12 cellular contexts compared by ENCODE assay signal in the genomic region with DNA sequence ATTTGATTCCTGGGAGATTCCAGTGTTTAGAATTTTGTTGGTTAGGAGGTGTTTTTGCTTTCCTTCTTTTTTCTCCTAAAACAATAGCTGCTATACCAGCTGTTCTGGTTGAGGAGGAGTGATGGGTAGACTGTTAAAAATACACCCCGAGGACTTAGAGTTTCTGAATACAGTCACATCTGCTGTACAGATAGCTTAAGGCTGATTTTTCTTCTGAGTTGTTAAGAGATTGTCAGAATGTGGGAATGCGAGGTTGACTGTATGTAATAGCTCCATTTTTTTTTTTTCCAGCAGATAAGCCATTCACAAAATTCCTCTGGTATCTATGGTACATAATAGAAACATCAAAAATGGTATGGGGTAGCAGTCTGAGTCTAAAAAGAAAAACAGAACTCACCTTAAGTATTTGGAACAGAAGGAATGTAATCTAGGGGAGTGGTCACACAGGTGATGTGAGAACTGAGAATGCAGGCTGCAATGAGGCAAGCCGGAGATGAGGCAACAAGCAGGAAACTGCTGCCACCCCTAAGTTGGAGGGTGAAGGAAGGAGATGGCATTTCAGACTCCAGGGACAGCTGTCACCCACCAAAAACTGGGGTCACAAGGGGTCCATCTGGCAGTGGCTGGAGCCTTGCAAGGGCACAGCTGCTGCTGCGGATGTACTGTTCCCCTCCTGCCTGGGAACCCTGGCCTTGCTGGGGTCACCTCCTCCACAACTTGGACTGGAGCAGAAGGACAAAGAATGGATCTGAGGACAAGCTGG. TPM values are rescaled to one million over a fixed set of nuclear protein-coding genes. Genes with fewer than 3 reads are reported as not detected.
A peak's percentile ranks its signal among the peaks of the same experiment; 100 is the strongest.
DNase-seq lines count a peak whose midpoint lies in the region; ATAC-seq and TF ChIP-seq lines count a peak whose summit lies in the region.
"Had no signal": no experiment of that assay in that cellular context is flagged by ENCODE, and none has a peak within 500 bp of the region (broad histone marks: within the 10 kb centered on the region; RNA-seq: fewer than 3 reads in every experiment).

No MANE protein-coding gene starts in this region.

- H3K27ac Mint-ChIP-seq in activated CD8-positive, alpha-beta T cell treated with anti-CD3 and anti-CD28 coated beads, Interleukin-2, amount 10 ng/mL, durations not matched to agents 7 days and 5 days = peak overlapping the region; percentile 40

- H3K4me2 ChIP-seq in BLaER1 treated with 17β-estradiol and CSF1 and Interleukin-3, amounts not matched to agents 10 nM and 100 nM = peak overlapping the region; percentile 85 to 99 (median 97)

- WGBS in esophagus muscularis mucosa = 86% methylated on average over 3 of the region's 4 CpGs

- peaks cover 0 to 14% (median 7%) of the 10 kb centered on the region in 11 experiments; a peak in 12 of 22 replicates for H3K9me3 ChIP-seq in BLaER1 treated with 17β-estradiol and CSF1 and Interleukin-3, amounts not matched to agents 10 nM and 100 nM (replicated peaks in 1 of 11)
- H3K9me3 ChIP-seq in gastrocnemius medialis = no peaks in the 10 kb centered on the region
- H3K9me3 ChIP-seq in esophagus muscularis mucosa = no peaks in the 10 kb centered on the region
- H3K9me3 ChIP-seq: thoracic aorta had no signal

- H3K27ac ChIP-seq in BLaER1 treated with 17β-estradiol and CSF1 and Interleukin-3, amounts not matched to agents 10 nM and 100 nM = peak overlapping the region in 10 of 11 experiments; percentile 84 to 99 (median 90); a peak in 20 of 22 replicates
- H3K27ac ChIP-seq in gastrocnemius medialis (no peak overlapping the region), esophagus muscularis mucosa (replicated peaks in 1 of 4) (no peak overlapping the region)
- H3K27ac ChIP-seq: thoracic aorta had no signal

- DNase-seq in GM13976 (ENCODE audit: low spot score) = peak; percentile 3
- no peak for DNase-seq in activated CD8-positive, alpha-beta T cell treated with anti-CD3 and anti-CD28 coated beads, Interleukin-2, amount 10 ng/mL, durations not matched to agents 7 days and 5 days
- peak; percentile 38 for DNase-seq in myocyte (ENCODE audit: low read depth)
- DNase-seq in gastrocnemius medialis = no peak
- DNase-seq in retina = no peak
- no peak for DNase-seq in esophagus muscularis mucosa (ENCODE audit: extremely low spot score)
- DNase-seq: DMS79 treated with DMSO at 0.1 percent for 48 hours, NCI-H1105 had no signal

- no peak for TF ChIP-seq EP300 in esophagus muscularis mucosa (IDR thresholded peaks at IDR 0.05)

- intact Hi-C loops in gastrocnemius medialis (cut with DNase I; ENCODE audit: low total_unique reads) = loop anchor here (10.0 kb wide), 1 partner anchor 208 kb away; a partner anchor contains a TSS
- intact Hi-C loops in esophagus muscularis mucosa (cut with DNase I) = no loop called here

- TF ChIP-seq CTCF in GM13976 (IDR thresholded peaks at IDR 0.05; ENCODE audit: borderline replicate concordance, control extremely low read depth, extremely low read depth, insufficient read depth, missing control alignments) (no peak), gastrocnemius medialis (IDR thresholded peaks at IDR 0.05 in 4 of 5, conservative IDR thresholded peaks at IDR 0.05 in 1 of 5) (no peak), esophagus muscularis mucosa (IDR thresholded peaks at IDR 0.05) (no peak)

- TF ChIP-seq POLR2A in gastrocnemius medialis (IDR thresholded peaks at IDR 0.05) (no peak), esophagus muscularis mucosa (IDR thresholded peaks at IDR 0.05; ENCODE audit: low read depth) (no peak)

- in situ Hi-C loops in GM13976 (cut with MboI; ENCODE audit: low sequenced_read_pairs, unreplicated experiment) = no loop called here
- in situ Hi-C loops in gastrocnemius medialis (cut with MboI; ENCODE audit: low sequenced_read_pairs in 4 of 4) = no loop called here

- peak overlapping the region; percentile 85 for H3K4me3 Mint-ChIP-seq in activated CD8-positive, alpha-beta T cell treated with anti-CD3 and anti-CD28 coated beads, Interleukin-2, amount 10 ng/mL, durations not matched to agents 7 days and 5 days

- no peaks in the 10 kb centered on the region for H3K27me3 ChIP-seq in BLaER1 treated with 17β-estradiol and CSF1 and Interleukin-3, amounts not matched to agents 10 nM and 100 nM
- no peaks in the 10 kb centered on the region for H3K27me3 ChIP-seq in gastrocnemius medialis
- H3K27me3 ChIP-seq in esophagus muscularis mucosa = no peaks in the 10 kb centered on the region

- H3K36me3 ChIP-seq in BLaER1 treated with 17β-estradiol and CSF1 and Interleukin-3, amounts not matched to agents 10 nM and 100 nM = peaks cover 0 to 67% (median 50%) of the 10 kb centered on the region in 11 experiments; a peak in 18 of 22 replicates
- H3K36me3 ChIP-seq in gastrocnemius medialis (no peaks in the 10 kb centered on the region), esophagus muscularis mucosa (no peaks in the 10 kb centered on the region)
- H3K36me3 ChIP-seq: thoracic aorta had no signal

- CTCF ChIA-PET in activated CD8-positive, alpha-beta T cell treated with anti-CD3 and anti-CD28 coated beads, Interleukin-2, amount 10 ng/mL, durations not matched to agents 7 days and 5 days (lab: Charles Lee) = interaction anchor here (0.9 to 3.6 kb wide), 9 partner anchors 25 to 88 kb away, joined by 3 to 16 read pairs (median 6); no protein-coding TSS in a partner anchor

- H3K9ac ChIP-seq in BLaER1 treated with 17β-estradiol and CSF1 and Interleukin-3, amounts not matched to agents 10 nM and 100 nM = peak overlapping the region; percentile 88 to 99 (median 94); a peak in 21 of 22 replicates

- H3K4me1 Mint-ChIP-seq in activated CD8-positive, alpha-beta T cell treated with anti-CD3 and anti-CD28 coated beads, Interleukin-2, amount 10 ng/mL, durations not matched to agents 7 days and 5 days (ENCODE audit: low read depth) = peaks cover 73% of the 10 kb centered on the region

- peaks cover 55% of the 10 kb centered on the region for H3K36me3 Mint-ChIP-seq in activated CD8-positive, alpha-beta T cell treated with anti-CD3 and anti-CD28 coated beads, Interleukin-2, amount 10 ng/mL, durations not matched to agents 7 days and 5 days (ENCODE audit: low read depth)

- no peaks in the 10 kb centered on the region for H3K9me3 Mint-ChIP-seq in activated CD8-positive, alpha-beta T cell treated with anti-CD3 and anti-CD28 coated beads, Interleukin-2, amount 10 ng/mL, durations not matched to agents 7 days and 5 days (ENCODE audit: insufficient read depth)

- peaks cover 48 to 86% (median 58%) of the 10 kb centered on the region in 10 experiments for H3K4me1 ChIP-seq in BLaER1 treated with 17β-estradiol and CSF1 and Interleukin-3, amounts not matched to agents 10 nM and 100 nM
- H3K4me1 ChIP-seq in gastrocnemius medialis = peaks cover 15 to 27% of the 10 kb centered on the region in 2 donors
- H3K4me1 ChIP-seq in esophagus muscularis mucosa = peaks cover 27 to 36% (median 33%) of the 10 kb centered on the region in 4 donors

- peak overlapping the region; percentile 82 to 99 (median 89); a peak in 19 of 20 replicates for H3K4me3 ChIP-seq in BLaER1 treated with 17β-estradiol and CSF1 and Interleukin-3, amounts not matched to agents 10 nM and 100 nM
- no peak overlapping the region for H3K4me3 ChIP-seq in gastrocnemius medialis
- H3K4me3 ChIP-seq in esophagus muscularis mucosa = no peak overlapping the region

- H3K27me3 Mint-ChIP-seq in activated CD8-positive, alpha-beta T cell treated with anti-CD3 and anti-CD28 coated beads, Interleukin-2, amount 10 ng/mL, durations not matched to agents 7 days and 5 days (ENCODE audit: low read depth) = no peaks in the 10 kb centered on the region

- POLR2A ChIA-PET in activated CD8-positive, alpha-beta T cell treated with anti-CD3 and anti-CD28 coated beads, Interleukin-2, amount 10 ng/mL, durations not matched to agents 7 days and 5 days (lab: Charles Lee) = interaction anchor here (0.6 to 2.9 kb wide), 5 partner anchors 25 to 498 kb away, joined by 3 to 9 read pairs (median 4); a partner anchor contains a TSS

- ATAC-seq in activated CD8-positive, alpha-beta T cell treated with anti-CD3 and anti-CD28 coated beads, Interleukin-2, amount 10 ng/mL, durations not matched to agents 7 days and 5 days = no peak
- no peak for ATAC-seq in HG02642 (IDR thresholded peaks at IDR 0.05; ENCODE audit: poor library complexity, unreplicated experiment)
- no peak for ATAC-seq in gastrocnemius medialis

- peaks cover 0 to 34% (median 5%) of the 10 kb centered on the region in 11 experiments; a peak in 10 of 22 replicates for H4K20me1 ChIP-seq in BLaER1 treated with 17β-estradiol and CSF1 and Interleukin-3, amounts not matched to agents 10 nM and 100 nM

RNA-seq across cellular contexts. Expression of a gene that starts 2.4 kb away (rescaled TPM):
- total RNA-seq in activated CD8-positive, alpha-beta T cell treated with anti-CD3 and anti-CD28 coated beads, Interleukin-2, amount 10 ng/mL, durations not matched to agents 7 days and 5 days = 10 to 100 TPM; 92.1 to 94.2 TPM
- 45.1 and 59.5 TPM in 2 replicates for total RNA-seq in myocyte
- 32.5 TPM for polyA plus RNA-seq in myocyte (2012)
- 10 to 100 TPM; 26.3 to 41.3 (median 30.4) TPM for total RNA-seq in gastrocnemius medialis
- total RNA-seq in esophagus muscularis mucosa = 10 to 100 TPM; 11.6 to 16.1 (median 13.3) TPM

RNA-seq across cellular contexts. Expression of a gene that starts 49.1 kb away (rescaled TPM):
- total RNA-seq in activated CD8-positive, alpha-beta T cell treated with anti-CD3 and anti-CD28 coated beads, Interleukin-2, amount 10 ng/mL, durations not matched to agents 7 days and 5 days = under 1 TPM in 1 of 2 experiments, not detected in 1; 0.05 TPM
- not detected in 2 replicates for total RNA-seq in myocyte
- polyA plus RNA-seq in myocyte (2012) = not detected
- under 1 TPM in 1 of 4 donors, not detected in 3; 0.10 TPM for total RNA-seq in gastrocnemius medialis
- not detected for total RNA-seq in esophagus muscularis mucosa
- total RNA-seq: kidney epithelial cell, thoracic aorta had no signal

Comparison
In these comparisons a context has a peak if more than half of its experiments do, and no peak if none do; other contexts are left out.
1. H3K27ac ChIP-seq: peak in BLaER1 treated with 17β-estradiol and CSF1 and Interleukin-3, amounts not matched to agents 10 nM and 100 nM (10 of 11); none in gastrocnemius medialis (0 of 4) and esophagus muscularis mucosa (0 of 4).
2. H3K4me3 ChIP-seq: peak in BLaER1 treated with 17β-estradiol and CSF1 and Interleukin-3, amounts not matched to agents 10 nM and 100 nM (10 of 10); none in gastrocnemius medialis (0 of 4) and esophagus muscularis mucosa (0 of 4).
3. DNase-seq: peak in GM13976 (single experiment) and myocyte (single experiment); none in activated CD8-positive, alpha-beta T cell treated with anti-CD3 and anti-CD28 coated beads, Interleukin-2, amount 10 ng/mL, durations not matched to agents 7 days and 5 days (single experiment), gastrocnemius medialis (0 of 2), retina (single experiment) and esophagus muscularis mucosa (single experiment).